1 cellular context compared by ENCODE assay signal in the genomic region with DNA sequence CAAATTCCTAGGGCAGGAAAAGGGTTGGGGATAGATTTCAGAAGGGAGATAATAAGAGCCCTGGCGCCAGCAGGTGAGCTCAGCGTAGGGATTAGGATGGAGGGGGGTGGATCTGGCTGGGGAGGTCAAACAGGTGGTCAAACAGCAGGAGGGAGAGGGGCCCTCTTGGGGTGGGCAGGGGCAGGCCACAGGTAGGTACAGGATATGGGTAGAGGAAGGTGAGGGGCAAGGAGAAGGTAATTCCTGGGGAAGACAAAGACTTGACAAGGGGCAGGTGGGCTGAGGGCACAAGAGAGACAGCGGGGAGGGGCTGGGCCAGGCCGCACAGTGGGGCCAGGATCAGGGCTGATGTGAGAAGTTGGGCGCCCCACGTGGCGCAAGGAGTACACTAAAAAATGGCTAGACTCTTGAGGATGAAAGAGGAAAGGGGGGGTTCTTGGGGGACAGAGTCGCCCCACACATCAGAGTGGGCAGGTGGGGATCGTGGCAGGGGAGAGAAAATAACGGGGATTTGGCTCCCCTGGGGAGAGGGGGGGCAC.
TF ChIP-seq lines count a peak whose summit lies in the region.

No MANE protein-coding gene starts in this region.

TF ChIP-seq in SK-N-SH, 30 proteins besides CTCF, POLR2A, EP300 and RAD21 (continued from another document):
- TF ChIP-seq, protein P1, sequence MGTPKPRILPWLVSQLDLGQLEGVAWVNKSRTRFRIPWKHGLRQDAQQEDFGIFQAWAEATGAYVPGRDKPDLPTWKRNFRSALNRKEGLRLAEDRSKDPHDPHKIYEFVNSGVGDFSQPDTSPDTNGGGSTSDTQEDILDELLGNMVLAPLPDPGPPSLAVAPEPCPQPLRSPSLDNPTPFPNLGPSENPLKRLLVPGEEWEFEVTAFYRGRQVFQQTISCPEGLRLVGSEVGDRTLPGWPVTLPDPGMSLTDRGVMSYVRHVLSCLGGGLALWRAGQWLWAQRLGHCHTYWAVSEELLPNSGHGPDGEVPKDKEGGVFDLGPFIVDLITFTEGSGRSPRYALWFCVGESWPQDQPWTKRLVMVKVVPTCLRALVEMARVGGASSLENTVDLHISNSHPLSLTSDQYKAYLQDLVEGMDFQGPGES (IDR thresholded peaks at IDR 0.05; ENCODE audit: low read depth, low read length) = no peak
- TF ChIP-seq, protein P2, sequence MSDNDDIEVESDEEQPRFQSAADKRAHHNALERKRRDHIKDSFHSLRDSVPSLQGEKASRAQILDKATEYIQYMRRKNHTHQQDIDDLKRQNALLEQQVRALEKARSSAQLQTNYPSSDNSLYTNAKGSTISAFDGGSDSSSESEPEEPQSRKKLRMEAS (IDR thresholded peaks at IDR 0.05; ENCODE audit: low read depth) = no peak
- TF ChIP-seq TCF12 (IDR thresholded peaks at IDR 0.05) (no peak), RCOR1 (IDR thresholded peaks at IDR 0.05; ENCODE audit: low read length) (no peak), CHD2 (IDR thresholded peaks at IDR 0.05; ENCODE audit: low read length, partially characterized antibody) (no peak), EZH2phosphoT487 (IDR thresholded peaks at IDR 0.05; ENCODE audit: borderline replicate concordance, low read depth) (no peak), YY1 (IDR thresholded peaks at IDR 0.05; ENCODE audit: low read depth) (no peak), ELF1 (IDR thresholded peaks at IDR 0.05) (no peak), SIN3A (IDR thresholded peaks at IDR 0.05; ENCODE audit: borderline replicate concordance, low read depth, low read length) (no peak)
- TF ChIP-seq, protein P3, sequence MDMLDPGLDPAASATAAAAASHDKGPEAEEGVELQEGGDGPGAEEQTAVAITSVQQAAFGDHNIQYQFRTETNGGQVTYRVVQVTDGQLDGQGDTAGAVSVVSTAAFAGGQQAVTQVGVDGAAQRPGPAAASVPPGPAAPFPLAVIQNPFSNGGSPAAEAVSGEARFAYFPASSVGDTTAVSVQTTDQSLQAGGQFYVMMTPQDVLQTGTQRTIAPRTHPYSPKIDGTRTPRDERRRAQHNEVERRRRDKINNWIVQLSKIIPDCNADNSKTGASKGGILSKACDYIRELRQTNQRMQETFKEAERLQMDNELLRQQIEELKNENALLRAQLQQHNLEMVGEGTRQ (IDR thresholded peaks at IDR 0.05; ENCODE audit: borderline replicate concordance, low read depth, low read length) = no peak
